Comparison of ENCODE assay signal across 1 cellular context in genomic region chr6:154733610-154734379, GRCh38.
TF ChIP-seq lines count a peak whose summit lies in the region.

No MANE protein-coding gene starts in this region.

TF ChIP-seq in HEK293, 187 proteins besides CTCF, POLR2A, EP300 and RAD21 (continued from another document):
- TF ChIP-seq HIC1 (tag by site-specific recombination; IDR thresholded peaks at IDR 0.05) = peak; percentile 81; the same call in 1 of the 2 replicates
- no peak for TF ChIP-seq ZNF138 (tag by site-specific recombination; IDR thresholded peaks at IDR 0.05; ENCODE audit: borderline replicate concordance)
- TF ChIP-seq ZEB2 (tag by site-specific recombination; IDR thresholded peaks at IDR 0.05) = peak; percentile 63
- peak; percentile 80 for TF ChIP-seq KLF17 (tag by site-specific recombination; IDR thresholded peaks at IDR 0.05)
- no peak for TF ChIP-seq ZNF776 (tag by site-specific recombination; IDR thresholded peaks at IDR 0.05; ENCODE audit: borderline replicate concordance)
- no peak for TF ChIP-seq GLI4 (tag by site-specific recombination; IDR thresholded peaks at IDR 0.05)
- TF ChIP-seq PRDM2 (tag by site-specific recombination; IDR thresholded peaks at IDR 0.05; ENCODE audit: borderline replicate concordance) = no peak
